ENCODE assay signal across 8 cellular contexts in the genomic region with DNA sequence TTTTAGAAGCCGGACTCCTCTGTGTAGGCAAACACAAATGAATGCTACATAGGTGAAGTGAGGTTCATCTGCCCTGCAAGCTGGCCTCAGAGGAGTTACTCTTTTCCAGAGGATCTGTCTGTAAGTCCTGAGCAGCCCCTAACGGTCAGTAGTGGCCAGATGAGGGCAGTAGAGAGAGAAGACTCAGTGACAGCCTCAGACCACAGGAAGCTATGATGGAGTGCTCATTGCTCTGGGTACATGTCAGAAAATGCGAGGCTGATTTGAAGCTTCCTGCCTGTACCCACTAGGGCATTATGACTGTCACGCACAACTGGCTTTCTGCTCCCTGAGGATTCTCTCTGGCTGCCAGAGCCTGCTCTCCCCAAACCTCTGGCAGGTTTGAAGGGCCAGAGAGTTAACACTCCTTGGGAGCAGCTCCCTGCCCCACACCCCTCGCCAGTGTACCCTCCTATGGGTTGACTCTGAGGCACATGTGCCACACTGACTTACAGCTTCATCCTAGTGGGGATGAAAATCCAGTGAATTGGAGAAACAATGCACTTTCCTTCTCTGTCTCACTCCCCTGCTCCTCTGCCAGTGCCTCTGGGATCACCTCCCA.
A peak's percentile ranks its signal among the peaks of the same experiment; 100 is the strongest.
DNase-seq lines count a peak whose midpoint lies in the region; ATAC-seq and TF ChIP-seq lines count a peak whose summit lies in the region.

No MANE protein-coding gene starts in this region.

- H2BK120ac ChIP-seq in neuronal stem cell (ENCODE audit: low read depth, low read length), result no peak overlapping the region

- no peak overlapping the region for H3K23ac ChIP-seq in neuronal stem cell (ENCODE audit: low read depth, low read length, poor library complexity)

- no CpG with 5 or more reads among the region's 5 CpGs for WGBS in neuronal stem cell (ENCODE audit: extremely low coverage in 2 of 2, insufficient read length in 2 of 2, insufficient replicate concordance in 1 of 2), 2 donors

- no peaks in the 10 kb centered on the region for H3K36me3 ChIP-seq in DND-41 (ENCODE audit: insufficient read depth, low read length)
- H3K36me3 ChIP-seq in neuronal stem cell (replicated peaks in 1 of 2; ENCODE audit: control insufficient read depth in 2 of 2, insufficient read depth in 2 of 2, low read length in 2 of 2), result no peaks in the 10 kb centered on the region

- H3K9me3 ChIP-seq in DND-41 (ENCODE audit: insufficient read depth, low read length, severe bottlenecking) (no peaks in the 10 kb centered on the region), neuronal stem cell (replicated peaks in 1 of 2; ENCODE audit: control insufficient read depth in 2 of 2, insufficient read depth in 1 of 2, low read depth in 1 of 2, low read length in 2 of 2) (no peaks in the 10 kb centered on the region)

- no peak overlapping the region for H2AK5ac ChIP-seq in neuronal stem cell (ENCODE audit: low read depth, low read length)

- no peak overlapping the region for H2AFZ ChIP-seq in DND-41 (ENCODE audit: low read depth, low read length)
- no peak overlapping the region for H2AFZ ChIP-seq in neuronal stem cell (ENCODE audit: low read length)

- H2BK12ac ChIP-seq in neuronal stem cell (ENCODE audit: low read length), result no peak overlapping the region

- peak overlapping the region; percentile 32 for H3K18ac ChIP-seq in neuronal stem cell (ENCODE audit: low read length)

- ATAC-seq in DND-41 (ENCODE audit: insufficient read depth, low read depth), result peak; percentile 76
- ATAC-seq in GM19023 (IDR thresholded peaks at IDR 0.05; ENCODE audit: unreplicated experiment), result peak; percentile 95
- peak; percentile 92 for ATAC-seq in HG03025 (IDR thresholded peaks at IDR 0.05; ENCODE audit: low FRiP score, unreplicated experiment)

- H4K20me1 ChIP-seq in DND-41 (ENCODE audit: insufficient read depth, low read length), result no peaks in the 10 kb centered on the region

- H3K9ac ChIP-seq in DND-41 (ENCODE audit: low read depth, low read length) (no peak overlapping the region), neuronal stem cell (ENCODE audit: low read depth, low read length, poor library complexity) (no peak overlapping the region)

- no peaks in the 10 kb centered on the region for H3K79me2 ChIP-seq in DND-41 (ENCODE audit: insufficient read depth, low read length)

- H3K4me2 ChIP-seq in DND-41 (ENCODE audit: insufficient read depth, low read length) (no peak overlapping the region), neuronal stem cell (ENCODE audit: insufficient read depth, low read length, poor library complexity, severe bottlenecking) (no peak overlapping the region)

- H4K91ac ChIP-seq in neuronal stem cell (ENCODE audit: low read depth, low read length, poor library complexity), result no peak overlapping the region

- DNase-seq in DND-41 (peak; percentile 38), NCI-H748 treated with DMSO at 0.1 percent for 48 hours (lab: John Stamatoyannopoulos, UW) (peak; percentile 12), choroid plexus epithelial cell (ENCODE audit: low read depth) (peak; percentile 0), neuronal stem cell (ENCODE audit: low spot score) (peak; percentile 64), NCI-H1092 treated with DMSO at 0.1 percent for 48 hours (lab: John Stamatoyannopoulos, UW) (no peak)
- no peak for DNase-seq in stimulated activated CD4-positive, alpha-beta T cell treated with anti-CD3 and anti-CD28 coated beads, Interleukin-4, amount 100 ng/mL, for 24 hours

- H3K14ac ChIP-seq in neuronal stem cell (ENCODE audit: low read length), result no peak overlapping the region

- no peaks in the 10 kb centered on the region for H3K79me1 ChIP-seq in neuronal stem cell (ENCODE audit: low read depth, low read length)

- H4K8ac ChIP-seq in neuronal stem cell (ENCODE audit: low read depth, low read length), result no peak overlapping the region

- no peak overlapping the region for H3K27ac ChIP-seq in DND-41 (ENCODE audit: low read length)
- no peak overlapping the region for H3K27ac ChIP-seq in neuronal stem cell (replicated peaks; ENCODE audit: low read length)

- H2BK15ac ChIP-seq in neuronal stem cell (ENCODE audit: low read length), result no peak overlapping the region

- H3K27me3 ChIP-seq in DND-41 (ENCODE audit: insufficient read depth, low read length, poor library complexity), result no peaks in the 10 kb centered on the region
- no peaks in the 10 kb centered on the region for H3K27me3 ChIP-seq in neuronal stem cell (ENCODE audit: control insufficient read depth in 3 of 3, insufficient read depth in 3 of 3, low read depth in 1 of 3, low read length in 3 of 3)

- no peak overlapping the region for H2BK5ac ChIP-seq in neuronal stem cell (ENCODE audit: low read length)

- H3K4me1 ChIP-seq in DND-41 (ENCODE audit: insufficient read depth, low read length) (no peaks in the 10 kb centered on the region), neuronal stem cell (ENCODE audit: control insufficient read depth in 2 of 2, insufficient read depth in 1 of 2, low read depth in 1 of 2, low read length in 2 of 2) (no peaks in the 10 kb centered on the region)

- peak; percentile 61 for TF ChIP-seq CTCF in DND-41 (IDR thresholded peaks at IDR 0.05; ENCODE audit: borderline replicate concordance, extremely low read depth, low read length, poor library complexity, severe bottlenecking)
- TF ChIP-seq CTCF in choroid plexus epithelial cell (conservative IDR thresholded peaks at IDR 0.05; ENCODE audit: low read depth, low read length), result no peak

- H3K4ac ChIP-seq in neuronal stem cell (ENCODE audit: low read length), result no peak overlapping the region

- H3K4me3 ChIP-seq in DND-41 (ENCODE audit: low read depth in 1 of 2, low read length in 2 of 2), result no peak overlapping the region
- H3K4me3 ChIP-seq in choroid plexus epithelial cell (ENCODE audit: low read depth, low read length), result no peak overlapping the region
- no peak overlapping the region for H3K4me3 ChIP-seq in neuronal stem cell (ENCODE audit: low read length in 2 of 2)

Comparison
In these comparisons a context has a peak if more than half of its experiments do, and no peak if none do; other contexts are left out.
1. DNase-seq: peak in DND-41 (single experiment), NCI-H748 treated with DMSO at 0.1 percent for 48 hours (single experiment), choroid plexus epithelial cell (single experiment) and neuronal stem cell (single experiment); none in NCI-H1092 treated with DMSO at 0.1 percent for 48 hours (single experiment) and stimulated activated CD4-positive, alpha-beta T cell treated with anti-CD3 and anti-CD28 coated beads, Interleukin-4, amount 100 ng/mL, for 24 hours (single experiment).
2. Peak in every context shown above with its lines, with median percentiles within 50 percentile points of each other: ATAC-seq.